ENCODE assay signal across 17 cellular contexts in genomic region chr5:931570-932145, GRCh38. TPM values are rescaled to one million over a fixed set of nuclear protein-coding genes. Genes with fewer than 3 reads are reported as not detected.
DNase-seq lines count a peak whose midpoint lies in the region; ATAC-seq lines count a peak whose summit lies in the region.
"Had no signal": no experiment of that assay in that cellular context is flagged by ENCODE, and none has a peak within 500 bp of the region (broad histone marks: within the 10 kb centered on the region; RNA-seq: fewer than 3 reads in every experiment).

No MANE protein-coding gene starts in this region.

- H3K27me3 ChIP-seq in mesendoderm (ENCODE audit: insufficient read depth, low read length, poor library complexity): peaks cover under 1% of the 10 kb centered on the region

- H3K4ac ChIP-seq in mesendoderm (ENCODE audit: low read depth, low read length): no peak overlapping the region

- no peaks in the 10 kb centered on the region for H3K79me1 ChIP-seq in mesendoderm (ENCODE audit: low read length)

- no peak overlapping the region for H3K4me3 ChIP-seq in mesendoderm (ENCODE audit: low read length)

- no peak overlapping the region for H3K23ac ChIP-seq in mesendoderm (ENCODE audit: low read length)

- no peak overlapping the region for H2BK5ac ChIP-seq in mesendoderm (ENCODE audit: low read length)

- H2BK15ac ChIP-seq in mesendoderm (replicated peaks; ENCODE audit: low read depth): no peak overlapping the region

- no peak overlapping the region for H4K8ac ChIP-seq in mesendoderm (ENCODE audit: low read depth, low read length)

- H3K9ac ChIP-seq in mesendoderm (ENCODE audit: low read length): no peak overlapping the region

- no peak overlapping the region for H3K56ac ChIP-seq in mesendoderm (ENCODE audit: low read length)

- H3K4me1 ChIP-seq in mesendoderm (ENCODE audit: control insufficient read depth, low read depth, low read length): no peaks in the 10 kb centered on the region

- no peak overlapping the region for H3K27ac ChIP-seq in mesendoderm (ENCODE audit: low read depth, low read length)
- H3K27ac ChIP-seq: C4-2B had no signal

- no peaks in the 10 kb centered on the region for H3K36me3 ChIP-seq in mesendoderm (ENCODE audit: control insufficient read depth, insufficient read depth, low read length)

- H4K5ac ChIP-seq in mesendoderm (ENCODE audit: low read length): no peak overlapping the region

- no peak overlapping the region for H2AK5ac ChIP-seq in mesendoderm (ENCODE audit: low read length)

- no peak for ATAC-seq in GM18867 (IDR thresholded peaks at IDR 0.05; ENCODE audit: unreplicated experiment)
- ATAC-seq: Panc1 had no signal

- H3K4me2 ChIP-seq in mesendoderm (ENCODE audit: low read length): no peak overlapping the region

- H3K79me2 ChIP-seq in mesendoderm (ENCODE audit: control insufficient read depth, insufficient read depth, low read length): no peaks in the 10 kb centered on the region

- H3K18ac ChIP-seq in mesendoderm (ENCODE audit: low read length): no peak overlapping the region

- WGBS in mesendoderm (ENCODE audit: extremely low coverage, insufficient coverage, low lambda C conversion rate): no CpG with 5 or more reads among the region's 13 CpGs

- H2BK120ac ChIP-seq in mesendoderm (ENCODE audit: low read depth, low read length): no peak overlapping the region

- peak; percentile 23 for DNase-seq in activated CD8-positive, alpha-beta memory T cell treated with anti-CD3 and anti-CD28 coated beads, Interleukin-2, amount 50 U/mL, for 48 hours
- no peak for DNase-seq in activated CD8-positive, alpha-beta memory T cell treated with anti-CD3 and anti-CD28 coated beads for 24 hours
- peak; percentile 97 to 99 for DNase-seq in NCI-H524 (lab: John Stamatoyannopoulos, UW)
- peak; percentile 49 for DNase-seq in mesenteric fat pad (ENCODE audit: low spot score)
- DNase-seq in ureter (ENCODE audit: low spot score): peak; percentile 26
- no peak for DNase-seq in mesendoderm
- DNase-seq: Calu3; CD8-positive, alpha-beta memory T cell; DMS53; GDM1; NCI-H1105; NCI-H2081; NCI-H774; NK-92 treated with Interleukin-12 subunit alpha and Interleukin-12 subunit beta, amount 100 ng/mL, for 24 hours had no signal

RNA-seq across cellular contexts. Expression of gene TRIP13, which starts 39.0 kb away (rescaled TPM):
- total RNA-seq in mesenteric fat pad (1.2 TPM), ureter (1.7 TPM)
- polyA plus RNA-seq in mesendoderm (2013, experiment 1 of 2): 48.7 TPM
- polyA plus RNA-seq in mesendoderm (2013, experiment 2 of 2): 50.9 TPM

RNA-seq across cellular contexts. Expression of gene BRD9, which starts 39.1 kb away (rescaled TPM):
- total RNA-seq in mesenteric fat pad: 38.2 TPM
- 63.6 TPM for total RNA-seq in ureter
- 36.9 TPM for polyA plus RNA-seq in mesendoderm (2013, experiment 1 of 2)
- polyA plus RNA-seq in mesendoderm (2013, experiment 2 of 2): 36.8 TPM

Comparison
In these comparisons a context has a peak if more than half of its experiments do, and no peak if none do; other contexts are left out.
1. DNase-seq: peak in activated CD8-positive, alpha-beta memory T cell treated with anti-CD3 and anti-CD28 coated beads, Interleukin-2, amount 50 U/mL, for 48 hours (single experiment), NCI-H524 (2 of 2), mesenteric fat pad (single experiment) and ureter (single experiment); none in activated CD8-positive, alpha-beta memory T cell treated with anti-CD3 and anti-CD28 coated beads for 24 hours (single experiment) and mesendoderm (single experiment).